8 cellular contexts compared by ENCODE assay signal in the genomic region with DNA sequence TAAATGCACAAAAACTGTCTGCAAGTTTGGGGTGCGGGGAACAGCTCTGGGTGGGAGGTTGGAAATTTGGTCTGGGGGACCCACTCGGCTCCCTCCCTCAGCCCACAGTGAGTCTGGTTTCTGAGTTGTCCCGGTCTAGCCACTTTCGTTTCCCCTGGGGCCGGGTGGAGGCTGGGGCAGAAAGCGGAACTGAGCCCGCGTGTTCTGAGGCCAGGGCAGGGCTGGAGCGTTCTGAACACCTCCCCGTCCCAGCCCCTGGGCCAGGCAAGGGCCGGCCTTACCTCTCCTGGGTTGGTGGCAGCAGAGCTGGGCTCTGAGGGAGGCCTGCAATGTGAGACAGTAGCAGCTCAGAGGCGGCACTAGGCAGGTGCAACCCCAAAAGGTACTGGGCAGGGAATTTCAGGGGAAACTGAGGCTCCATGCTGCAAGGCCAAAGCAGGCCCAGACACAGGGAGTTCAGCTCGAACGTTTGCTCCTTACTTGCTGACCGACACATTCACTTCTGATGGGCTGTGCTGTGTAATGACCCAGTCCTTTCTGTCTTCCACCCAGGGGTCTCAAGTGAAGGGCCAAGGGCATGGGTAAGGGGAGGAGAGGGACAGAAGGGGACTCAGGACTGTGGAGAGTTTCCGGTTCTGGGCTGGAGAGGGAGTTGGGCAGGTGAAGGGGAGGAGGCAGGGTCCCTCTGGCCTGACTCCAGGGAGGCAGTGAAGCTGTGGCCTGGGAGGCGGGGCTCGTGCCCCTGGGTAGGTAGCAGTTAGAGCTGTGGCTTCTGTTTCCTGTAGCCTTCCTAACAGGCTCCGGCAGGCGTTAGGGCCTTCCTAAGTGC. TPM values are rescaled to one million over a fixed set of nuclear protein-coding genes. Genes with fewer than 3 reads are reported as not detected.
DNase-seq lines count a peak whose midpoint lies in the region; ATAC-seq and TF ChIP-seq lines count a peak whose summit lies in the region.

No MANE protein-coding gene starts in this region.

- no peak for TF ChIP-seq CTCF in gastrocnemius medialis (IDR thresholded peaks at IDR 0.05 in 4 of 5, conservative IDR thresholded peaks at IDR 0.05 in 1 of 5)

- DNase-seq in AML-193 (lab: John Stamatoyannopoulos, UW) (peak; percentile 84 to 90), RPMI8226 (peak; percentile 96), iPS-NIHi11 (ENCODE audit: low spot score) (peak; percentile 63), mesenteric fat pad (ENCODE audit: low spot score) (no peak), SHP77 (lab: John Stamatoyannopoulos, UW) (no peak), gastrocnemius medialis (no peak)

- ATAC-seq in GM18868 (IDR thresholded peaks at IDR 0.05; ENCODE audit: unreplicated experiment) (peak; percentile 57), HG02970 (IDR thresholded peaks at IDR 0.05; ENCODE audit: low FRiP score, unreplicated experiment) (peak; percentile 32), gastrocnemius medialis (no peak)

- no peaks in the 10 kb centered on the region for H3K9me3 ChIP-seq in gastrocnemius medialis

- in situ Hi-C loops in gastrocnemius medialis (cut with MboI; ENCODE audit: low sequenced_read_pairs in 4 of 4): no loop called here

- intact Hi-C loops in gastrocnemius medialis (cut with DNase I; ENCODE audit: low total_unique reads): no loop called here

- H3K27me3 ChIP-seq in gastrocnemius medialis: peaks cover 22 to 28% (median 23%) of the 10 kb centered on the region in 3 donors

- H3K4me1 ChIP-seq in gastrocnemius medialis: peaks cover 4 to 5% of the 10 kb centered on the region in 2 donors

- no peak overlapping the region for H3K4me3 ChIP-seq in gastrocnemius medialis

- H3K27ac ChIP-seq in gastrocnemius medialis: no peak overlapping the region

- no peaks in the 10 kb centered on the region for H3K36me3 ChIP-seq in gastrocnemius medialis

- no peak for TF ChIP-seq POLR2A in gastrocnemius medialis (IDR thresholded peaks at IDR 0.05)

RNA-seq across cellular contexts. Expression of a gene that starts 3.0 kb away (rescaled TPM):
- total RNA-seq in mesenteric fat pad (17.3 TPM), gastrocnemius medialis (1 to 10 TPM in 3 of 4 donors, under 1 TPM in 1; 0.27 to 3.8 (median 2.8) TPM)

RNA-seq across cellular contexts. Expression of a gene that starts 30.2 kb away (rescaled TPM):
- 5.1 TPM for total RNA-seq in mesenteric fat pad
- under 1 TPM in 1 of 4 donors, not detected in 3; 0.10 TPM for total RNA-seq in gastrocnemius medialis

Comparison
In these comparisons a context has a peak if more than half of its experiments do, and no peak if none do; other contexts are left out.
1. DNase-seq: peak in AML-193 (2 of 2), RPMI8226 (single experiment) and iPS-NIHi11 (single experiment); none in mesenteric fat pad (single experiment), SHP77 (0 of 2) and gastrocnemius medialis (0 of 2).
2. ATAC-seq: peak in GM18868 (single experiment) and HG02970 (single experiment); none in gastrocnemius medialis (0 of 2).